21 cellular contexts compared by ENCODE assay signal in the genomic region with DNA sequence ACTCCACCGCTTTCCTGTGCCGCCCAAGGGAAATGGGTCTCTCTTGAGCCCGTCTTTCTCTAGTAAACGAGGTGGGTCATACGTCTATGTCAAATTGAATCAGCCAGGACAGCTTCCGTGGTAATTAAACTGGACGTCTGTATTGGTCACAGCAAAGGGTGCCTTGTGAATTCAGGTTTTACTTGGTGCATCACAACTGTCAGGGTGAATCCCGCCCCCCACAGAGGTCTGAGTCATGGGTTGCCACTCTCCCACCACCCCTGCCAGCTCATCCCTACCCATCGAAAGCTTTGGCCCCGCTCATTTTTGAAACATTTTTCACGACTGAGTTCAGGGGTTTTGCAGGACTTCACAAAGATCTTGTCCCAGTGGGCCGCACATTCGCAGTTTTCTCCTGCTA. TPM values are rescaled to one million over a fixed set of nuclear protein-coding genes. Genes with fewer than 3 reads are reported as not detected.
"Had no signal": no experiment of that assay in that cellular context is flagged by ENCODE, and none has a peak within 500 bp of the region (broad histone marks: within the 10 kb centered on the region; RNA-seq: fewer than 3 reads in every experiment).

No MANE protein-coding gene starts in this region.

- H3K4me3 Mint-ChIP-seq: activated B cell treated with CpG ODN at 0.5 μM for 24 hours had no signal

- H3K27ac ChIP-seq: gastroesophageal sphincter, heart right ventricle, left ventricle myocardium inferior, neutrophil, parathyroid adenoma, transverse colon, vagina had no signal

- H3K27ac Mint-ChIP-seq: activated B cell treated with CpG ODN at 0.5 μM for 24 hours had no signal

- H3K4me3 ChIP-seq: gastroesophageal sphincter, heart right ventricle, left ventricle myocardium inferior, transverse colon, vagina had no signal

- FAIRE-seq: bronchial epithelial cell, kidney, TTC549 had no signal

- ATAC-seq: gastroesophageal sphincter, heart right ventricle had no signal

- H3K36me3 ChIP-seq: gastroesophageal sphincter, heart right ventricle, left ventricle myocardium inferior, neutrophil, transverse colon, vagina had no signal

- H2AFZ ChIP-seq: parathyroid adenoma had no signal

- DNase-seq: activated B cell treated with CpG ODN at 0.5 μM for 24 hours; activated naive CD4-positive, alpha-beta T cell; aorta; heart right ventricle; kidney; left ventricle myocardium inferior; naive B cell; stimulated activated CD4-positive, alpha-beta T cell treated with anti-CD3 and anti-CD28 coated beads, Interleukin-2, amount 100 ng/mL, for 48 hours; stimulated activated naive CD4-positive, alpha-beta T cell treated with Interleukin-2 at 50 U/mL for 16 hours; transverse colon had no signal

- H3K9ac ChIP-seq: parathyroid adenoma had no signal

- H3K9me3 ChIP-seq: heart right ventricle, left ventricle myocardium inferior, transverse colon, vagina had no signal

- H3K79me2 ChIP-seq: parathyroid adenoma had no signal

RNA-seq across cellular contexts. Expression of a gene that starts 8.0 kb away (rescaled TPM):
- total RNA-seq: activated B cell treated with CpG ODN at 0.5 μM for 24 hours; activated CD8-positive, alpha-beta memory T cell treated with anti-CD3 and anti-CD28 coated beads for 36 hours; aorta; bronchial epithelial cell; dermis microvascular lymphatic vessel endothelial cell; gastroesophageal sphincter; heart right ventricle; kidney; left ventricle myocardium inferior; mononuclear cell; renal cortical epithelial cell; T-helper 2 cell treated with Interferon-gamma antibody and Interleukin-4, amounts not matched to agents 100 ng/mL and 5 ng/mL, for 36 hours; transverse colon had no signal
- polyA plus RNA-seq: aorta, heart right ventricle had no signal
